ENCODE assay signal across 8 cellular contexts in genomic region chr17:65137076-65137935, GRCh38. TPM values are rescaled to one million over a fixed set of nuclear protein-coding genes. Genes with fewer than 3 reads are reported as not detected.
DNase-seq lines count a peak whose midpoint lies in the region; ATAC-seq and TF ChIP-seq lines count a peak whose summit lies in the region.

TSS of gene RGS9 (plus strand) at chr17:65137370. CDS start at chr17:65137541, 171 bp downstream.

- H3K27ac ChIP-seq in HUES48 (ENCODE audit: low read depth, low read length) (no peak within 1 kb of the TSS), OCI-LY7 (ENCODE audit: low read depth, low read length, poor library complexity, severe bottlenecking) (no peak within 1 kb of the TSS)
- H3K27ac ChIP-seq in naive thymus-derived CD4-positive, alpha-beta T cell (ENCODE audit: low read depth, low read length) = peak within 1 kb of the TSS; percentile 56

- peaks cover 10% of the 10 kb centered on the region for H3K27me3 Mint-ChIP-seq in activated T-cell treated with anti-CD3 and anti-CD28 coated beads, Interleukin-2, amount 50 U/mL, for 4 hours (ENCODE audit: low read depth)
- H3K27me3 Mint-ChIP-seq in naive thymus-derived CD4-positive, alpha-beta T cell = peaks cover 8 to 31% (median 18%) of the 10 kb centered on the region in 5 donors
- H3K27me3 Mint-ChIP-seq in stimulated activated memory B cell treated with anti-CD40 and anti-IgM and Interleukin-4, amounts not matched to agents 10 μg/mL and 1 μg/mL and 100 μg/mL, for 72 hours = peaks cover 31% of the 10 kb centered on the region

- peak within 1 kb of the TSS; percentile 69 for H3K4me3 Mint-ChIP-seq in activated T-cell treated with anti-CD3 and anti-CD28 coated beads, Interleukin-2, amount 50 U/mL, for 4 hours
- peak within 1 kb of the TSS; percentile 67 to 91 (median 82) for H3K4me3 Mint-ChIP-seq in naive thymus-derived CD4-positive, alpha-beta T cell
- H3K4me3 Mint-ChIP-seq in stimulated activated memory B cell treated with anti-CD40 and anti-IgM and Interleukin-4, amounts not matched to agents 10 μg/mL and 1 μg/mL and 100 μg/mL, for 72 hours = peak within 1 kb of the TSS; percentile 77

- H3K9me3 ChIP-seq in HUES48 (ENCODE audit: control insufficient read depth, insufficient read depth, low read length) = no peaks in the 10 kb centered on the region
- no peaks in the 10 kb centered on the region for H3K9me3 ChIP-seq in OCI-LY7 (ENCODE audit: low read length)
- H3K9me3 ChIP-seq in naive thymus-derived CD4-positive, alpha-beta T cell (ENCODE audit: control insufficient read depth in 2 of 3, low read length in 3 of 3) = no peaks in the 10 kb centered on the region

- intact Hi-C loops in OCI-LY7 (cut with micrococcal nuclease; ENCODE audit: unreplicated experiment) = loop anchor here (1.0 to 2.0 kb wide), 2 partner anchors 61 to 175 kb away; no protein-coding TSS in a partner anchor
- intact Hi-C loops in naive thymus-derived CD4-positive, alpha-beta T cell (cut with micrococcal nuclease) = loop anchor here (1.0 to 5.0 kb wide), 7 partner anchors 14 to 160 kb away; partner anchors contain the start of gene GNA13 (in 1 of the 2)

- DNase-seq in Caki2 (ENCODE audit: low read depth) = peak; percentile 91
- peak; percentile 88 for DNase-seq in OCI-LY7 (ENCODE audit: low spot score)
- peak; percentile 82 for DNase-seq in activated T-cell treated with anti-CD3 and anti-CD28 coated beads, Interleukin-2, amount 50 U/mL, for 4 hours
- peak; percentile 49 for DNase-seq in fibroblast of mammary gland (ENCODE audit: low read depth)
- DNase-seq in naive thymus-derived CD4-positive, alpha-beta T cell = peak; percentile 77 to 90 (median 86)

- H3K9ac ChIP-seq in HUES48 (ENCODE audit: low read depth, low read length) = no peak within 1 kb of the TSS

- H3K36me3 Mint-ChIP-seq in activated T-cell treated with anti-CD3 and anti-CD28 coated beads, Interleukin-2, amount 50 U/mL, for 4 hours (ENCODE audit: insufficient read depth) = peaks cover 2% of the 10 kb centered on the region
- H3K36me3 Mint-ChIP-seq in naive thymus-derived CD4-positive, alpha-beta T cell = peaks cover 0 to 4% (median 0%) of the 10 kb centered on the region in 5 donors
- no peaks in the 10 kb centered on the region for H3K36me3 Mint-ChIP-seq in stimulated activated memory B cell treated with anti-CD40 and anti-IgM and Interleukin-4, amounts not matched to agents 10 μg/mL and 1 μg/mL and 100 μg/mL, for 72 hours

- POLR2A ChIA-PET in OCI-LY7 (lab: Charles Lee) = interaction anchor here (0.9 kb wide), 1 partner anchor 61 kb away, joined by 3 read pairs; no protein-coding TSS in a partner anchor
- POLR2A ChIA-PET in naive thymus-derived CD4-positive, alpha-beta T cell (lab: Charles Lee) = interaction anchor here (0.9 to 1.3 kb wide), 2 partner anchors 14 to 151 kb away, joined by 4 to 7 read pairs; no protein-coding TSS in a partner anchor

- TF ChIP-seq CTCF in OCI-LY7 (conservative IDR thresholded peaks at IDR 0.05; ENCODE audit: low read length) (peak; percentile 94), fibroblast of mammary gland (conservative IDR thresholded peaks at IDR 0.05; ENCODE audit: control insufficient read depth, insufficient read depth, low read depth, low read length) (peak; percentile 42)

- no peaks in the 10 kb centered on the region for H3K9me3 Mint-ChIP-seq in activated T-cell treated with anti-CD3 and anti-CD28 coated beads, Interleukin-2, amount 50 U/mL, for 4 hours
- peaks cover 0 to 2% (median 0%) of the 10 kb centered on the region in 11 donors for H3K9me3 Mint-ChIP-seq in naive thymus-derived CD4-positive, alpha-beta T cell
- H3K9me3 Mint-ChIP-seq in stimulated activated memory B cell treated with anti-CD40 and anti-IgM and Interleukin-4, amounts not matched to agents 10 μg/mL and 1 μg/mL and 100 μg/mL, for 72 hours = no peaks in the 10 kb centered on the region

- H3K4me1 Mint-ChIP-seq in activated T-cell treated with anti-CD3 and anti-CD28 coated beads, Interleukin-2, amount 50 U/mL, for 4 hours (ENCODE audit: low read depth) = peaks cover 27% of the 10 kb centered on the region
- H3K4me1 Mint-ChIP-seq in naive thymus-derived CD4-positive, alpha-beta T cell = peaks cover 10 to 40% (median 22%) of the 10 kb centered on the region in 7 donors
- H3K4me1 Mint-ChIP-seq in stimulated activated memory B cell treated with anti-CD40 and anti-IgM and Interleukin-4, amounts not matched to agents 10 μg/mL and 1 μg/mL and 100 μg/mL, for 72 hours = peaks cover 34% of the 10 kb centered on the region

- H3K4me1 ChIP-seq in HUES48 (ENCODE audit: control insufficient read depth, insufficient read depth, low read length) (peaks cover 7% of the 10 kb centered on the region; the same call in 1 of the 2 replicates), OCI-LY7 (ENCODE audit: insufficient read depth, low read length, poor library complexity, severe bottlenecking) (peaks cover 38% of the 10 kb centered on the region)
- H3K4me1 ChIP-seq in naive thymus-derived CD4-positive, alpha-beta T cell (ENCODE audit: control insufficient read depth in 2 of 2, insufficient read depth in 2 of 2, low read length in 2 of 2) = peaks cover 12 to 27% of the 10 kb centered on the region in 2 donors

- H3K36me3 ChIP-seq in HUES48 (ENCODE audit: control insufficient read depth, insufficient read depth, low read length) (no peaks in the 10 kb centered on the region), OCI-LY7 (ENCODE audit: insufficient read depth, low read length) (no peaks in the 10 kb centered on the region)
- no peaks in the 10 kb centered on the region for H3K36me3 ChIP-seq in naive thymus-derived CD4-positive, alpha-beta T cell (ENCODE audit: control insufficient read depth in 2 of 3, insufficient read depth in 3 of 3, low read length in 3 of 3)

- peaks cover 14% of the 10 kb centered on the region for H3K27me3 ChIP-seq in HUES48 (ENCODE audit: control insufficient read depth, insufficient read depth, low read length)
- H3K27me3 ChIP-seq in naive thymus-derived CD4-positive, alpha-beta T cell (ENCODE audit: control insufficient read depth in 2 of 2, insufficient read depth in 2 of 2, low read length in 2 of 2) = no peaks in the 10 kb centered on the region

- BruUV-seq in OCI-LY7 (replicated peaks; lab: Mats Ljungman, UMichigan) = no TSS peak

- in situ Hi-C loops in Caki2 (cut with HindIII; ENCODE audit: low pct_unique_long_range_greater_than_20kb, low sequenced_read_pairs) = no loop called here

- peak within 1 kb of the TSS; percentile 45 to 87 (median 75) for H3K27ac Mint-ChIP-seq in naive thymus-derived CD4-positive, alpha-beta T cell
- H3K27ac Mint-ChIP-seq in stimulated activated memory B cell treated with anti-CD40 and anti-IgM and Interleukin-4, amounts not matched to agents 10 μg/mL and 1 μg/mL and 100 μg/mL, for 72 hours = peak within 1 kb of the TSS; percentile 80

- H3K9me2 ChIP-seq in OCI-LY7 (ENCODE audit: insufficient read depth, low read length) = no peaks in the 10 kb centered on the region

- H3K4me2 ChIP-seq in OCI-LY7 (ENCODE audit: low read length) = peak within 1 kb of the TSS; percentile 97

- H2AFZ ChIP-seq in OCI-LY7 (ENCODE audit: low read length) = peak within 1 kb of the TSS; percentile 68; the same call in 1 of the 2 replicates

- H4K20me1 ChIP-seq in OCI-LY7 (ENCODE audit: insufficient read depth, low read length) = no peaks in the 10 kb centered on the region

- CTCF ChIA-PET in OCI-LY7 (lab: Charles Lee; ENCODE audit: unreplicated experiment) = interaction anchor here (0.6 to 0.7 kb wide), 2 partner anchors 25 to 99 kb away, joined by 3 read pairs; no protein-coding TSS in a partner anchor
- CTCF ChIA-PET in naive thymus-derived CD4-positive, alpha-beta T cell (lab: Charles Lee) = interaction anchor here (1.6 kb wide), 2 partner anchors 9 to 14 kb away, joined by 4 to 6 read pairs; no protein-coding TSS in a partner anchor

- H3K4me3 ChIP-seq in HUES48 (ENCODE audit: low read depth, low read length) (peak within 1 kb of the TSS; percentile 55), OCI-LY7 (ENCODE audit: low read depth, low read length, poor library complexity, severe bottlenecking) (peak within 1 kb of the TSS; percentile 68), fibroblast of mammary gland (ENCODE audit: control insufficient read depth, low read depth, low read length) (peak within 1 kb of the TSS; percentile 32)
- H3K4me3 ChIP-seq in naive thymus-derived CD4-positive, alpha-beta T cell (ENCODE audit: low read length) = peak within 1 kb of the TSS; percentile 69

- peak; percentile 94 for ATAC-seq in GM21390 (IDR thresholded peaks at IDR 0.05; ENCODE audit: unreplicated experiment)
- peak; percentile 99 for ATAC-seq in activated T-cell treated with anti-CD3 and anti-CD28 coated beads, Interleukin-2, amount 50 U/mL, for 4 hours
- ATAC-seq in naive thymus-derived CD4-positive, alpha-beta T cell = peak; percentile 99
- ATAC-seq in stimulated activated memory B cell treated with anti-CD40 and anti-IgM and Interleukin-4, amounts not matched to agents 10 μg/mL and 1 μg/mL and 100 μg/mL, for 72 hours = peak; percentile 95

- H3K79me2 ChIP-seq in OCI-LY7 (ENCODE audit: insufficient read depth, low read depth, low read length) = no peaks in the 10 kb centered on the region

RNA-seq across cellular contexts. Expression of gene RGS9, which starts in this region (rescaled TPM):
- 38.8 and 46.4 TPM in 2 replicates for total RNA-seq in Caki2 (2014; rRNA removed; shearing (Covaris generic); ENCODE audit: low replicate concordance)
- 12.9 and 13.7 TPM in 2 replicates for total RNA-seq in OCI-LY7 (2014; rRNA removed; shearing (Covaris generic))
- total RNA-seq in OCI-LY7 (2022) = 22.2 and 26.4 TPM in 2 replicates
- under 1 TPM; 0.55 to 0.87 (median 0.56) TPM for total RNA-seq in activated T-cell treated with anti-CD3 and anti-CD28 coated beads, Interleukin-2, amount 50 U/mL, for 4 hours
- 1 to 10 TPM in 2 of 5 experiments, under 1 TPM in 3; 0.32 to 3.9 (median 0.81) TPM for total RNA-seq in naive thymus-derived CD4-positive, alpha-beta T cell
- polyA plus RNA-seq in naive thymus-derived CD4-positive, alpha-beta T cell = not detected

Comparison
In these comparisons a context has a peak if more than half of its experiments do, and no peak if none do; other contexts are left out.
1. Peak in DNase-seq and ATAC-seq in activated T-cell treated with anti-CD3 and anti-CD28 coated beads, Interleukin-2, amount 50 U/mL, for 4 hours; RNA of the gene not detected or under 1 TPM.